In the genomic region with DNA sequence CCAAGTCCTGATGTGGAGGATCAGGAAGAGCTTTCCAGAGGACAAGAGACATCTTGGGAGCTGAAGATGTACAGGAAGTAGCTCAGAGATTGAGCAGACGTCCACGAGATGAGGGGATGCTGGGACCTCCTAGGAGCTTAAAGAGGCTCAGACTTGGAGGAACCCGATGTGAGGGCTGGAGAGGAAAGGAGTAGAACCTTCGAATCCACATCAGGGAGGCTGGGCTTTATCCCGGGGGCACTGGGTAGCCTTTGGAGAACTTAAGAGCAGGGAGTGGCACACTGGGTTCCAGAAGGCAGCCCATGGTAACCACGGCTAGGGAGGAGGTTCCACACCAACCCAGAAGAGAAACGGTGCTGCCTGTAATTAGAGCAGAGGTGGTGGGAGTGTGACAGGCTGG, we compare ENCODE assay signal across 1 cellular context.
TF ChIP-seq lines count a peak whose summit lies in the region.

No MANE protein-coding gene starts in this region.

TF ChIP-seq in GM12891, 5 proteins besides CTCF, POLR2A, EP300 and RAD21:
- no peak for TF ChIP-seq SPI1 (IDR thresholded peaks at IDR 0.05; ENCODE audit: low read depth, low read length)
- TF ChIP-seq POLR2AphosphoS5 (IDR thresholded peaks at IDR 0.05; ENCODE audit: low read depth, low read length), result no peak
TF ChIP-seq in GM12891: peak in this region for 0.
